Comparison of ENCODE assay signal across 27 cellular contexts in genomic region chr13:24011266-24011665, GRCh38.
"Had no signal": no experiment of that assay in that cellular context is flagged by ENCODE, and none has a peak within 500 bp of the region (broad histone marks: within the 10 kb centered on the region; RNA-seq: fewer than 3 reads in every experiment).

No MANE protein-coding gene starts in this region.

- H3K4me1 Mint-ChIP-seq: activated CD4-positive, alpha-beta T cell treated with anti-CD3 and anti-CD28 coated beads, Interleukin-2, amount 10 ng/mL, durations not matched to agents 7 days and 5 days; activated naive CD4-positive, alpha-beta T cell treated with anti-CD3 and anti-CD28 coated beads, Interleukin-2, amount 10 ng/mL, durations not matched to agents 7 days and 5 days; activated naive CD8-positive, alpha-beta T cell treated with anti-CD3 and anti-CD28 coated beads for 36 hours; T-cell had no signal

- H3K36me3 ChIP-seq: MG63 had no signal

- H3K27ac Mint-ChIP-seq: activated CD4-positive, alpha-beta memory T cell treated with anti-CD3 and anti-CD28 coated beads for 36 hours; activated CD4-positive, alpha-beta T cell treated with anti-CD3 and anti-CD28 coated beads, Interleukin-2, amount 10 ng/mL, durations not matched to agents 7 days and 5 days; activated naive CD4-positive, alpha-beta T cell treated with anti-CD3 and anti-CD28 coated beads, Interleukin-2, amount 10 ng/mL, durations not matched to agents 7 days and 5 days; activated naive CD8-positive, alpha-beta T cell treated with anti-CD3 and anti-CD28 coated beads for 36 hours; activated T-cell treated with anti-CD3 and anti-CD28 coated beads, Interleukin-2, amount 50 U/mL, for 72 hours; activated T-helper 2 cell treated with anti-CD3 and anti-CD28 coated beads, Interferon-gamma antibody, Interleukin-2, Interleukin-4, amounts not matched to agents 10 μg/mL and 5 μg/mL and 100 μg/mL, durations not matched to agents 14 hours and 24 hours and 36 hours; T-cell had no signal

- DNase-seq: activated CD4-positive, alpha-beta memory T cell treated with anti-CD3 and anti-CD28 coated beads for 36 hours; activated CD4-positive, alpha-beta T cell treated with anti-CD3 and anti-CD28 coated beads, Interleukin-2, amount 10 ng/mL, durations not matched to agents 7 days and 5 days; activated CD4-positive, CD25-positive, alpha-beta regulatory T cell; activated CD8-positive, alpha-beta memory T cell treated with anti-CD3 and anti-CD28 coated beads, Interleukin-2, amount 50 U/mL, for 4 hours; activated gamma-delta T cell treated with Interleukin-2 at 50 U/mL for 16 hours; activated naive CD4-positive, alpha-beta T cell treated with anti-CD3 and anti-CD28 coated beads, Interleukin-2, amount 10 ng/mL, durations not matched to agents 7 days and 5 days; activated naive CD8-positive, alpha-beta T cell treated with anti-CD3 and anti-CD28 coated beads for 36 hours; activated T-cell treated with anti-CD3 and anti-CD28 coated beads, Interleukin-2, amount 50 U/mL, for 72 hours; MG63; MV-4-11; NCI-H1092 treated with DMSO at 0.1 percent for 48 hours; NCI-H1417 treated with DMSO at 0.1 percent for 48 hours; NCI-H187 treated with DMSO at 0.1 percent for 48 hours; NCI-H2081 treated with DMSO at 0.1 percent for 48 hours; NCI-H446 treated with DMSO at 0.1 percent for 48 hours; NCI-H524 treated with DMSO at 0.1 percent for 48 hours; NCI-H748 treated with DMSO at 0.1 percent for 48 hours; OCI-M1; RPMI8226; T-cell; T-helper 2 cell; T1000 had no signal

- H3K9me3 Mint-ChIP-seq: activated CD4-positive, alpha-beta memory T cell treated with anti-CD3 and anti-CD28 coated beads for 36 hours; activated CD4-positive, alpha-beta T cell treated with anti-CD3 and anti-CD28 coated beads, Interleukin-2, amount 10 ng/mL, durations not matched to agents 7 days and 5 days; activated naive CD4-positive, alpha-beta T cell treated with anti-CD3 and anti-CD28 coated beads, Interleukin-2, amount 10 ng/mL, durations not matched to agents 7 days and 5 days; activated naive CD8-positive, alpha-beta T cell treated with anti-CD3 and anti-CD28 coated beads for 36 hours; activated T-cell treated with anti-CD3 and anti-CD28 coated beads, Interleukin-2, amount 50 U/mL, for 72 hours; activated T-helper 2 cell treated with anti-CD3 and anti-CD28 coated beads, Interferon-gamma antibody, Interleukin-2, Interleukin-4, amounts not matched to agents 10 μg/mL and 5 μg/mL and 100 μg/mL, durations not matched to agents 14 hours and 24 hours and 36 hours; T-cell had no signal

- FAIRE-seq: TTC549 had no signal

- H3K27me3 ChIP-seq: MG63 had no signal

- H3K4me3 Mint-ChIP-seq: activated CD4-positive, alpha-beta memory T cell treated with anti-CD3 and anti-CD28 coated beads for 36 hours; activated CD4-positive, alpha-beta T cell treated with anti-CD3 and anti-CD28 coated beads, Interleukin-2, amount 10 ng/mL, durations not matched to agents 7 days and 5 days; activated naive CD4-positive, alpha-beta T cell treated with anti-CD3 and anti-CD28 coated beads, Interleukin-2, amount 10 ng/mL, durations not matched to agents 7 days and 5 days; activated naive CD8-positive, alpha-beta T cell treated with anti-CD3 and anti-CD28 coated beads for 36 hours; activated T-cell treated with anti-CD3 and anti-CD28 coated beads, Interleukin-2, amount 50 U/mL, for 72 hours; T-cell had no signal

- ATAC-seq: activated T-cell treated with anti-CD3 and anti-CD28 coated beads, Interleukin-2, amount 50 U/mL, for 72 hours; Panc1; Right ventricle myocardium inferior; T-cell had no signal

- H3K27ac ChIP-seq: SK-N-MC had no signal

- H3K4me3 ChIP-seq: MG63, SK-N-MC had no signal

- H3K27me3 Mint-ChIP-seq: activated CD4-positive, alpha-beta memory T cell treated with anti-CD3 and anti-CD28 coated beads for 36 hours; activated naive CD8-positive, alpha-beta T cell treated with anti-CD3 and anti-CD28 coated beads for 36 hours; T-cell had no signal

- H3K36me3 Mint-ChIP-seq: activated CD4-positive, alpha-beta memory T cell treated with anti-CD3 and anti-CD28 coated beads for 36 hours; activated naive CD4-positive, alpha-beta T cell treated with anti-CD3 and anti-CD28 coated beads, Interleukin-2, amount 10 ng/mL, durations not matched to agents 7 days and 5 days; activated naive CD8-positive, alpha-beta T cell treated with anti-CD3 and anti-CD28 coated beads for 36 hours; T-cell had no signal

- H3K9me3 ChIP-seq: MG63 had no signal
